In genomic region chr6:8860671-8861070, GRCh38 we compare ENCODE assay signal across 13 cellular contexts.
"Had no signal": no experiment of that assay in that cellular context is flagged by ENCODE, and none has a peak within 500 bp of the region (broad histone marks: within the 10 kb centered on the region; RNA-seq: fewer than 3 reads in every experiment).

No MANE protein-coding gene starts in this region.

- H3K4me3 Mint-ChIP-seq: activated naive CD8-positive, alpha-beta T cell treated with anti-CD3 and anti-CD28 coated beads, Interleukin-2, amount 10 ng/mL, durations not matched to agents 7 days and 5 days; nephron had no signal

- H3K27ac Mint-ChIP-seq: activated naive CD8-positive, alpha-beta T cell treated with anti-CD3 and anti-CD28 coated beads, Interleukin-2, amount 10 ng/mL, durations not matched to agents 7 days and 5 days; nephron had no signal

- H3K9me3 Mint-ChIP-seq: activated naive CD8-positive, alpha-beta T cell treated with anti-CD3 and anti-CD28 coated beads, Interleukin-2, amount 10 ng/mL, durations not matched to agents 7 days and 5 days; nephron had no signal

- H3K4me1 Mint-ChIP-seq: nephron had no signal

- H3K36me3 Mint-ChIP-seq: activated naive CD8-positive, alpha-beta T cell treated with anti-CD3 and anti-CD28 coated beads, Interleukin-2, amount 10 ng/mL, durations not matched to agents 7 days and 5 days had no signal

- ATAC-seq: activated CD4-positive, CD25-positive, alpha-beta regulatory T cell treated with anti-CD3 and anti-CD28 coated beads, Interleukin-2, amount 50 U/mL, for 24 hours; left lobe of liver; psoas muscle; sciatic nerve; stimulated activated naive CD8-positive, alpha-beta T cell treated with anti-CD3 and anti-CD28 coated beads, Interleukin-15, Interleukin-2, amounts not matched to agents 100 U/mL and 50 U/mL, for 24 hours had no signal

- DNase-seq: activated CD4-positive, alpha-beta T cell treated with anti-CD3 and anti-CD28 coated beads, Interleukin-2, amount 50 U/mL, for 48 hours; activated CD8-positive, alpha-beta memory T cell treated with anti-CD3 and anti-CD28 coated beads, Interleukin-2, amount 50 U/mL, for 4 hours; activated naive CD8-positive, alpha-beta T cell treated with anti-CD3 and anti-CD28 coated beads, Interleukin-2, amount 10 ng/mL, durations not matched to agents 7 days and 5 days; aorta; occipital lobe; psoas muscle; spleen; stimulated activated CD4-positive, alpha-beta T cell treated with anti-CD3 and anti-CD28 coated beads, Interleukin-1b, Interleukin-23, amount 100 ng/mL, for 48 hours; stimulated activated naive CD8-positive, alpha-beta T cell treated with anti-CD3 and anti-CD28 coated beads, Interleukin-15, Interleukin-2, amounts not matched to agents 100 U/mL and 50 U/mL, for 24 hours had no signal
